ENCODE assay signal across 14 cellular contexts in the genomic region with DNA sequence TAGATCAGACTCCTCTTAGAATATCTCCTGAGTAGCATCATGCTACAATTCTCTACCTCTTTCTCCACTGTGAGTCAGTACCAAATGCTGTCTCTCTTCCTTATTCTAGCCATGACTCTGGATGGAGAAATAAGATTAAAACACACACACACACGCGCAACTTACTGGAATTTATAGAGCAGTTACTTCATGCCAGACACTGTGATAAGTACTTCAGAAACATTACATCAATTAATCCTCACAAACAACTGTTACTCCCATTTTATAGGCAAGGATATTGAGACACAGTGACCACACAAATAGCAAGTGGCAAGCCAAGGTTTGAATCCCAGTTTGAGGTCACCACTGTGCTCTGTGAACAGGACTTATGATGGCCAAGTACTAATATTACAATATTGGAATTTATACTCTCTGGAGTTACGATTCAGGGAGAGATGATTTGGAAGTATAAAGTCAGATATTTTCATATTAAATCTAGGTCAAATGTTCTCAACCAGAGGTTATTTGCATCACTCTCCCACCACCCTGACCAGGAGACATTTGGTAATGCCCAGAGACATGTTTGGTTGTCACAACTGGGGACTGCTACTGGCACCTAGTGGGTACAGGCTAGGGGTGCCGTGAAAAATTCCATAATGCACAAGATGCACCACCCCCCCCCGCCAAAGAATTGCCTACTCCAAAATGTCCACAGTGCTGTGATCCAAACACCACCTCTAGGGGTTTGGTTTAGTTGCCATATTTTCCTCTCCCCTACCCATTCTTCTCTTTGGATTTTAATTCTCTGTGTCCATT.
DNase-seq lines count a peak whose midpoint lies in the region; ATAC-seq and TF ChIP-seq lines count a peak whose summit lies in the region.
"Had no signal": no experiment of that assay in that cellular context is flagged by ENCODE, and none has a peak within 500 bp of the region (broad histone marks: within the 10 kb centered on the region; RNA-seq: fewer than 3 reads in every experiment).

No MANE protein-coding gene starts in this region.

- H3K9me3 ChIP-seq in mesodermal cell (ENCODE audit: control insufficient read depth, low read length) = no peaks in the 10 kb centered on the region
- no peaks in the 10 kb centered on the region for H3K9me3 ChIP-seq in upper lobe of left lung

- ATAC-seq in activated T-cell treated with anti-CD3 and anti-CD28 coated beads, Interleukin-2, amount 50 U/mL, for 4 hours = no peak
- peak; percentile 15 to 51 for ATAC-seq in upper lobe of left lung (ENCODE audit: low FRiP score in 2 of 2)

- peaks cover 72% of the 10 kb centered on the region for H3K4me1 Mint-ChIP-seq in activated T-cell treated with anti-CD3 and anti-CD28 coated beads, Interleukin-2, amount 50 U/mL, for 24 hours (ENCODE audit: low read depth)
- peaks cover 37% of the 10 kb centered on the region for H3K4me1 Mint-ChIP-seq in activated T-cell treated with anti-CD3 and anti-CD28 coated beads, Interleukin-2, amount 50 U/mL, for 4 hours (ENCODE audit: low read depth)

- WGBS in mesodermal cell (ENCODE audit: insufficient coverage in 2 of 2), 2 experiments = 82 to 100% methylated on average over 3 of the region's 5 CpGs
- WGBS in upper lobe of left lung, 2 donors = 85 to 86% methylated on average over 5 of the region's 5 CpGs

- no peak overlapping the region for H3K4me3 Mint-ChIP-seq in activated T-cell treated with anti-CD3 and anti-CD28 coated beads, Interleukin-2, amount 50 U/mL, for 24 hours
- H3K4me3 Mint-ChIP-seq in activated T-cell treated with anti-CD3 and anti-CD28 coated beads, Interleukin-2, amount 50 U/mL, for 4 hours = no peak overlapping the region

- H3K27me3 ChIP-seq in upper lobe of left lung = no peaks in the 10 kb centered on the region

- DNase-seq in activated T-cell treated with anti-CD3 and anti-CD28 coated beads, Interleukin-2, amount 50 U/mL, for 24 hours = no peak
- no peak for DNase-seq in activated T-cell treated with anti-CD3 and anti-CD28 coated beads, Interleukin-2, amount 50 U/mL, for 4 hours
- DNase-seq in fibroblast of gingiva (ENCODE audit: low read depth) (peak; percentile 83), upper lobe of left lung (no peak), NCI-H510A treated with DMSO at 0.1 percent for 48 hours (lab: John Stamatoyannopoulos, UW) (no peak), HT-29 (ENCODE audit: low spot score) (no peak), dermis blood vessel endothelial cell (no peak)
- DNase-seq: activated CD4-positive, CD25-positive, alpha-beta regulatory T cell; cerebellar nuclear complex; NCI-H1105 treated with DMSO at 0.1 percent for 48 hours; NCI-H748 treated with DMSO at 0.1 percent for 48 hours; SIG-M5; substantia nigra had no signal

- H3K9me3 Mint-ChIP-seq in activated T-cell treated with anti-CD3 and anti-CD28 coated beads, Interleukin-2, amount 50 U/mL, for 24 hours = peaks cover 24% of the 10 kb centered on the region
- peaks cover 16% of the 10 kb centered on the region for H3K9me3 Mint-ChIP-seq in activated T-cell treated with anti-CD3 and anti-CD28 coated beads, Interleukin-2, amount 50 U/mL, for 4 hours

- no peaks in the 10 kb centered on the region for H3K27me3 Mint-ChIP-seq in activated T-cell treated with anti-CD3 and anti-CD28 coated beads, Interleukin-2, amount 50 U/mL, for 24 hours
- no peaks in the 10 kb centered on the region for H3K27me3 Mint-ChIP-seq in activated T-cell treated with anti-CD3 and anti-CD28 coated beads, Interleukin-2, amount 50 U/mL, for 4 hours (ENCODE audit: low read depth)

- no peaks in the 10 kb centered on the region for H3K36me3 ChIP-seq in mesodermal cell (ENCODE audit: control insufficient read depth, insufficient read depth, low read length)
- H3K36me3 ChIP-seq in upper lobe of left lung = no peaks in the 10 kb centered on the region

- TF ChIP-seq POLR2A in upper lobe of left lung (IDR thresholded peaks at IDR 0.05) = no peak

- peak overlapping the region; percentile 19 for H3K27ac ChIP-seq in mesodermal cell (ENCODE audit: low read depth, low read length, severe bottlenecking)
- H3K27ac ChIP-seq in upper lobe of left lung = peak overlapping the region; percentile 13 to 67 (median 52)

- no peak for TF ChIP-seq EP300 in upper lobe of left lung (IDR thresholded peaks at IDR 0.05)

- peak overlapping the region; percentile 87 for H3K27ac Mint-ChIP-seq in activated T-cell treated with anti-CD3 and anti-CD28 coated beads, Interleukin-2, amount 50 U/mL, for 24 hours

- no peak overlapping the region for H3K4me3 ChIP-seq in mesodermal cell (ENCODE audit: extremely low read depth, insufficient read depth, low read length, poor library complexity, severe bottlenecking)
- no peak overlapping the region for H3K4me3 ChIP-seq in upper lobe of left lung

- peaks cover 3% of the 10 kb centered on the region for H3K4me1 ChIP-seq in mesodermal cell (ENCODE audit: control insufficient read depth, insufficient read depth, low read length, poor library complexity, severe bottlenecking)
- peaks cover 0 to 5% (median 0%) of the 10 kb centered on the region in 4 donors for H3K4me1 ChIP-seq in upper lobe of left lung

- TF ChIP-seq CTCF in upper lobe of left lung (IDR thresholded peaks at IDR 0.05) = no peak

- H3K36me3 Mint-ChIP-seq in activated T-cell treated with anti-CD3 and anti-CD28 coated beads, Interleukin-2, amount 50 U/mL, for 24 hours (ENCODE audit: low read depth) = peaks cover 35% of the 10 kb centered on the region
- peaks cover 17% of the 10 kb centered on the region for H3K36me3 Mint-ChIP-seq in activated T-cell treated with anti-CD3 and anti-CD28 coated beads, Interleukin-2, amount 50 U/mL, for 4 hours (ENCODE audit: insufficient read depth)

Comparison
In these comparisons a context has a peak if more than half of its experiments do, and no peak if none do; other contexts are left out.
1. ATAC-seq: peak in upper lobe of left lung (2 of 2); none in activated T-cell treated with anti-CD3 and anti-CD28 coated beads, Interleukin-2, amount 50 U/mL, for 4 hours (0 of 2).